Comparison of ENCODE assay signal across 25 cellular contexts in the genomic region with DNA sequence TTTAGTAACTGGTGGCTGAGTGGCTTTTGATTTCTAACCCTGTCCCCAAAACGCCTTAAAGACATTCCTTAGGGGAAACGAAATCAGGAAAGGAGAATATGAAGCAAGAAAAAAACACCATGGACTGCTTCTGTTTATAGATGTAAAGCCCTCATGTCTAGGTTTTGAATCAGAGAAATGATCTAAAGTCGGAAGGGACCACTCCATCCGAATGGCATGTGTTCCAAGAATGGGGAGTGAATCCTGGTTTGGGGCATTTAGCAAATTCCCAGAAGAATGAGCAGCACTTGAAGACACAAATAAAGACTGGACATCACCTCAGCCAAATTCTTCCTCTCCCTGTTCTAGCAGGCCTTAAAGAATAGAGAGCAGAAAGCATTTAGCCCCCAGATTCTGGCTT.
"Had no signal": no experiment of that assay in that cellular context is flagged by ENCODE, and none has a peak within 500 bp of the region (broad histone marks: within the 10 kb centered on the region; RNA-seq: fewer than 3 reads in every experiment).

No MANE protein-coding gene starts in this region.

- H3K4me2 ChIP-seq: PC-9 had no signal

- H3K4me3 Mint-ChIP-seq: activated B cell treated with CpG ODN at 0.5 μM for 24 hours; activated CD4-positive, alpha-beta T cell treated with anti-CD3 and anti-CD28 coated beads, Interleukin-2, amount 10 ng/mL, durations not matched to agents 24 days and 14 days; activated CD8-positive, alpha-beta memory T cell treated with anti-CD3 and anti-CD28 coated beads, Interleukin-2, amount 10 ng/mL, durations not matched to agents 7 days and 5 days; activated naive CD8-positive, alpha-beta T cell treated with anti-CD3 and anti-CD28 coated beads, Interleukin-2, amount 50 U/mL, for 24 hours; activated T-cell treated with anti-CD3 and anti-CD28 coated beads, Interleukin-2, amount 50 U/mL, for 4 hours; T-cell had no signal

- H2AFZ ChIP-seq: PC-9 had no signal

- FAIRE-seq: TTC549 had no signal

- H3K27ac Mint-ChIP-seq: activated B cell treated with CpG ODN at 0.5 μM for 24 hours; activated CD4-positive, alpha-beta T cell treated with anti-CD3 and anti-CD28 coated beads, Interleukin-2, amount 10 ng/mL, durations not matched to agents 24 days and 14 days; activated CD8-positive, alpha-beta memory T cell treated with anti-CD3 and anti-CD28 coated beads, Interleukin-2, amount 10 ng/mL, durations not matched to agents 7 days and 5 days; activated naive CD4-positive, alpha-beta T cell treated with anti-CD3 and anti-CD28 coated beads, Interleukin-2, amount 50 U/mL, for 72 hours; activated naive CD8-positive, alpha-beta T cell treated with anti-CD3 and anti-CD28 coated beads, Interleukin-2, amount 50 U/mL, for 24 hours; T-cell had no signal

- H3K27ac ChIP-seq: brain microvascular endothelial cell, PC-9 had no signal

- H3K9me3 Mint-ChIP-seq: activated B cell treated with CpG ODN at 0.5 μM for 24 hours; activated CD4-positive, alpha-beta T cell treated with anti-CD3 and anti-CD28 coated beads, Interleukin-2, amount 10 ng/mL, durations not matched to agents 24 days and 14 days; activated naive CD4-positive, alpha-beta T cell treated with anti-CD3 and anti-CD28 coated beads, Interleukin-2, amount 50 U/mL, for 72 hours; activated naive CD8-positive, alpha-beta T cell treated with anti-CD3 and anti-CD28 coated beads, Interleukin-2, amount 50 U/mL, for 24 hours; activated T-cell treated with anti-CD3 and anti-CD28 coated beads, Interleukin-2, amount 50 U/mL, for 4 hours; T-cell had no signal

- H3K4me1 Mint-ChIP-seq: activated B cell treated with CpG ODN at 0.5 μM for 24 hours; activated CD4-positive, alpha-beta T cell treated with anti-CD3 and anti-CD28 coated beads, Interleukin-2, amount 10 ng/mL, durations not matched to agents 24 days and 14 days; activated CD8-positive, alpha-beta memory T cell treated with anti-CD3 and anti-CD28 coated beads, Interleukin-2, amount 10 ng/mL, durations not matched to agents 7 days and 5 days; activated naive CD8-positive, alpha-beta T cell treated with anti-CD3 and anti-CD28 coated beads, Interleukin-2, amount 50 U/mL, for 24 hours; T-cell had no signal

- H3K36me3 Mint-ChIP-seq: activated CD8-positive, alpha-beta memory T cell treated with anti-CD3 and anti-CD28 coated beads, Interleukin-2, amount 10 ng/mL, durations not matched to agents 7 days and 5 days; activated naive CD4-positive, alpha-beta T cell treated with anti-CD3 and anti-CD28 coated beads, Interleukin-2, amount 50 U/mL, for 72 hours; T-cell had no signal

- H3K4me3 ChIP-seq: PC-9 had no signal

- ATAC-seq: activated CD8-positive, alpha-beta memory T cell treated with anti-CD3 and anti-CD28 coated beads, Interleukin-2, amount 10 ng/mL, durations not matched to agents 7 days and 5 days; activated naive CD4-positive, alpha-beta T cell treated with anti-CD3 and anti-CD28 coated beads, Interleukin-2, amount 50 U/mL, for 72 hours; activated naive CD8-positive, alpha-beta T cell treated with anti-CD3 and anti-CD28 coated beads, Interleukin-2, amount 50 U/mL, for 24 hours; activated T-cell treated with anti-CD3 and anti-CD28 coated beads, Interleukin-2, amount 50 U/mL, for 4 hours; T-cell had no signal

- DNase-seq: activated B cell treated with CpG ODN at 0.5 μM for 24 hours; activated CD4-positive, alpha-beta T cell treated with anti-CD3 and anti-CD28 coated beads for 1 hour; activated CD4-positive, alpha-beta T cell treated with anti-CD3 and anti-CD28 coated beads, Interleukin-2, amount 10 ng/mL, durations not matched to agents 24 days and 14 days; activated CD4-positive, alpha-beta T cell treated with anti-CD3 and anti-CD28 coated beads, Interleukin-2, amount 50 U/mL, for 48 hours; activated CD8-positive, alpha-beta memory T cell treated with anti-CD3 and anti-CD28 coated beads, Interleukin-2, amount 10 ng/mL, durations not matched to agents 7 days and 5 days; activated effector memory CD4-positive, alpha-beta T cell treated with anti-CD3 and anti-CD28 coated beads, Interleukin-2, amount 50 U/mL, for 16 hours; activated naive CD4-positive, alpha-beta T cell treated with Interleukin-2 at 50 U/mL for 16 hours; activated naive CD8-positive, alpha-beta T cell treated with anti-CD3 and anti-CD28 coated beads, Interleukin-2, amount 50 U/mL, for 24 hours; activated T-cell treated with anti-CD3 and anti-CD28 coated beads, Interleukin-2, amount 50 U/mL, for 4 hours; amniotic stem cell; brain microvascular endothelial cell; Karpas-422; NCI-H1048; NCI-H146; NCI-H187 treated with DMSO at 0.1 percent for 48 hours; NCI-H2081 treated with DMSO at 0.1 percent for 48 hours; NCI-H446; NCI-H524; PC-9; SIG-M5; T-cell; T-helper 2 cell; T1000 had no signal

- H3K27me3 ChIP-seq: brain microvascular endothelial cell had no signal

- H3K36me3 ChIP-seq: brain microvascular endothelial cell had no signal
